23 cellular contexts compared by ENCODE assay signal in genomic region chr9:128121466-128121810, GRCh38. TPM values are rescaled to one million over a fixed set of nuclear protein-coding genes. Genes with fewer than 3 reads are reported as not detected.
"Had no signal": no experiment of that assay in that cellular context is flagged by ENCODE, and none has a peak within 500 bp of the region (broad histone marks: within the 10 kb centered on the region; RNA-seq: fewer than 3 reads in every experiment).

No MANE protein-coding gene starts in this region.

- DNase-seq: IMR-90, Karpas-422, KG1, MG63, NCI-H1092, NCI-H1105 treated with DMSO at 0.1 percent for 48 hours, NCI-H1417 treated with DMSO at 0.1 percent for 48 hours, NCI-H146, NCI-H1694 treated with DMSO at 0.1 percent for 48 hours, NCI-H1930, NCI-H2081, NCI-H2107, NCI-H226, NCI-H446, NCI-H510A, NCI-H524 treated with DMSO at 0.1 percent for 48 hours, NCI-H69, NCI-H774, SHP77 treated with DMSO at 0.1 percent for 48 hours, SJCRH30 had no signal

- ATAC-seq: HepG2, SK-N-SH treated with all-trans-retinoic acid at 6 μM for 48 hours had no signal

- H3K27me3 ChIP-seq: MG63, SJCRH30 had no signal

- H3K4me3 ChIP-seq: MG63, SJCRH30 had no signal

- H3K9me3 ChIP-seq: MG63, SJCRH30 had no signal

- H3K27ac ChIP-seq: SJCRH30 had no signal

RNA-seq across cellular contexts. Expression of gene LCN2, which starts 27.8 kb away (rescaled TPM):
- total RNA-seq: HT1080, IMR-90, SJCRH30 had no signal
- polyA plus RNA-seq: IMR-90 had no signal
